Comparison of ENCODE assay signal across 16 cellular contexts in the genomic region with DNA sequence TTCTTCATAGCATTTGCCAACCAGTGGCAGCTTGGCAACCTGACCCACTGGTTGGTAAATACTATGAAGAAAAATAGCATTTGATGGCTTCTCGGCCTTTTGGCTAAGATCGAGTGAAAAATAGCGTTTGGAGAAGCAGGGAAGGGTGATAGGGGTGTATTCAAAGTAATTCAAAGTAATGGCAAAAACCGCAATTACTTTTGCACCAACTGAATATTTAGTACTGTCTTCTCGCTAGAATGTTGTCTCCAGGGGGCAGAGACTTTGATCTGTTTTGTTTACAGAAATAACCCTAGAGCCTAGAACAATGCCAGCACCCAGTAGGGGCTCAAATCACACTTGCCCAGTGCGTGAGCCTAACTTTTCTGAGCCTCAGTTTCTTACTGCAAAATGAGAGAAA.
DNase-seq lines count a peak whose midpoint lies in the region; ATAC-seq, FAIRE-seq and TF ChIP-seq lines count a peak whose summit lies in the region.
"Had no signal": no experiment of that assay in that cellular context is flagged by ENCODE, and none has a peak within 500 bp of the region (broad histone marks: within the 10 kb centered on the region; RNA-seq: fewer than 3 reads in every experiment).

No MANE protein-coding gene starts in this region.

- FAIRE-seq in HepG2 (lab: Jason Lieb, UNC) (no peak), GM12891 (lab: Jason Lieb, UNC) (no peak)
- FAIRE-seq: A204.1 had no signal

- no peak overlapping the region for H3K27ac Mint-ChIP-seq in glutamatergic neuron (ENCODE audit: unreplicated experiment)
- H3K27ac Mint-ChIP-seq: CD14-positive monocyte had no signal

- no peaks in the 10 kb centered on the region for H4K20me1 ChIP-seq in HepG2 (ENCODE audit: insufficient read depth, low read length)

- BruUV-seq in HepG2 (replicated peaks; lab: Mats Ljungman, UMichigan): no TSS peak

- H3K23ac ChIP-seq in mesenchymal stem cell (ENCODE audit: low read length in 2 of 2): no peak overlapping the region

- ATAC-seq in HepG2 (no peak), right lobe of liver (no peak), HG02763 (IDR thresholded peaks at IDR 0.05; ENCODE audit: unreplicated experiment) (no peak)

- H3K4me1 Mint-ChIP-seq in glutamatergic neuron (ENCODE audit: low read depth, unreplicated experiment): no peaks in the 10 kb centered on the region

- H3K4ac ChIP-seq in mesenchymal stem cell (ENCODE audit: low read depth in 1 of 2, low read length in 2 of 2): no peak overlapping the region

- H3K4me1 ChIP-seq in HepG2 (ENCODE audit: insufficient read depth, low read length) (peaks cover 13% of the 10 kb centered on the region), right lobe of liver (no peaks in the 10 kb centered on the region), mesenchymal stem cell (ENCODE audit: control insufficient read depth, insufficient read depth, low read depth, low read length) (peaks cover 4% of the 10 kb centered on the region), tibial nerve (peaks cover 0 to 14% (median 0%) of the 10 kb centered on the region in 4 donors)

- no peak overlapping the region for H3K27ac ChIP-seq in HepG2 (ENCODE audit: extremely low read length, insufficient read depth, low read length)
- no peak overlapping the region for H3K27ac ChIP-seq in right lobe of liver
- no peak overlapping the region for H3K27ac ChIP-seq in mesenchymal stem cell (ENCODE audit: low read length, poor library complexity, severe bottlenecking)
- H3K27ac ChIP-seq in tibial nerve: no peak overlapping the region
- H3K27ac ChIP-seq: HL-60, KMS-11 had no signal

- no peak overlapping the region for H4K8ac ChIP-seq in mesenchymal stem cell (ENCODE audit: low read length)

- TF ChIP-seq POLR2A in HepG2 (IDR thresholded peaks at IDR 0.05; ENCODE audit: insufficient read depth in 1 of 2, low read depth in 2 of 2, low read length in 2 of 2) (no peak), right lobe of liver (IDR thresholded peaks at IDR 0.05) (no peak), tibial nerve (IDR thresholded peaks at IDR 0.05) (no peak), GM12891 (IDR thresholded peaks at IDR 0.05; ENCODE audit: low read depth, low read length) (no peak)

- TF ChIP-seq EP300 in HepG2 (IDR thresholded peaks at IDR 0.05; ENCODE audit: low read depth in 2 of 2, low read length in 2 of 2) (no peak), HepG2 (CRISPR knock-in tag; IDR thresholded peaks at IDR 0.05; ENCODE audit: borderline replicate concordance) (no peak), tibial nerve (IDR thresholded peaks at IDR 0.05) (no peak)

- no peak overlapping the region for H3K9ac ChIP-seq in HepG2 (ENCODE audit: insufficient read depth, low read depth, low read length)
- H3K9ac ChIP-seq in mesenchymal stem cell (ENCODE audit: low read length): peak overlapping the region; percentile 68
- H3K9ac ChIP-seq: KMS-11 had no signal

- H3K18ac ChIP-seq in mesenchymal stem cell (ENCODE audit: low read depth in 1 of 2, low read length in 2 of 2): no peak overlapping the region

- H3K79me2 ChIP-seq in HepG2 (ENCODE audit: insufficient read depth, low read length): no peaks in the 10 kb centered on the region

- H2BK12ac ChIP-seq in mesenchymal stem cell (ENCODE audit: low read length in 2 of 2): no peak overlapping the region

- H3K27me3 ChIP-seq in HepG2 (ENCODE audit: control insufficient read depth in 1 of 2, insufficient read depth in 2 of 2, low read length in 2 of 2) (peaks cover 4 to 42% of the 10 kb centered on the region in 2 experiments; a peak in 4 of 5 replicates), right lobe of liver (no peaks in the 10 kb centered on the region), mesenchymal stem cell (ENCODE audit: control insufficient read depth in 1 of 2, insufficient read depth in 1 of 2, low read length in 2 of 2) (peaks cover 0 to 17% of the 10 kb centered on the region in 2 experiments), tibial nerve (no peaks in the 10 kb centered on the region)

- no peak overlapping the region for H3K4me2 ChIP-seq in HepG2 (ENCODE audit: low read depth, low read length)
- H3K4me2 ChIP-seq in mesenchymal stem cell (ENCODE audit: low read length, poor library complexity, severe bottlenecking): no peak overlapping the region
- H3K4me2 ChIP-seq: KMS-11 had no signal

- CTCF ChIA-PET in HepG2 (lab: Yijun Ruan, JAX; ENCODE audit: low intra/inter-chr PET ratio, low total read pairs): interaction anchor here (1.7 kb wide), 1 partner anchor 18 kb away, joined by 15 read pairs; no protein-coding TSS in a partner anchor

- no peak overlapping the region for H2BK15ac ChIP-seq in mesenchymal stem cell (ENCODE audit: low read depth, poor library complexity, severe bottlenecking)

- H3K27me3 Mint-ChIP-seq in glutamatergic neuron (ENCODE audit: unreplicated experiment): peaks cover under 1% of the 10 kb centered on the region

- H3K9me3 ChIP-seq in HepG2 (ENCODE audit: low read length): no peaks in the 10 kb centered on the region
- no peaks in the 10 kb centered on the region for H3K9me3 ChIP-seq in right lobe of liver
- no peaks in the 10 kb centered on the region for H3K9me3 ChIP-seq in mesenchymal stem cell (ENCODE audit: control insufficient read depth, low read length)
- H3K9me3 ChIP-seq in tibial nerve: no peaks in the 10 kb centered on the region

- 7% methylated on average over 6 of the region's 6 CpGs for WGBS in HepG2 (ENCODE audit: low lambda C conversion rate)
- WGBS in right lobe of liver (ENCODE audit: insufficient coverage, low coverage, low lambda C conversion rate, missing lambda C conversion rate): 48% methylated on average over 6 of the region's 6 CpGs
- WGBS in mesenchymal stem cell: 73% methylated on average over 6 of the region's 6 CpGs
- 78 to 80% methylated on average over 6 of the region's 6 CpGs for whole genome bisulfite sequencing in tibial nerve, 2 donors

- no peak overlapping the region for H3K4me3 Mint-ChIP-seq in glutamatergic neuron (ENCODE audit: unreplicated experiment)
- H3K4me3 Mint-ChIP-seq: CD14-positive monocyte had no signal

- intact Hi-C loops in HepG2 (cut with micrococcal nuclease; ENCODE audit: unreplicated experiment): no loop called here
- intact Hi-C loops in right lobe of liver (cut with DNase I): no loop called here

- H3K4me3 ChIP-seq in HepG2 (replicated peaks in 1 of 3; ENCODE audit: insufficient read depth in 1 of 3, low read depth in 2 of 3, low read length in 3 of 3): no peak overlapping the region
- no peak overlapping the region for H3K4me3 ChIP-seq in right lobe of liver
- H3K4me3 ChIP-seq in astrocyte of the spinal cord (ENCODE audit: low read depth, low read length): no peak overlapping the region
- H3K4me3 ChIP-seq in mesenchymal stem cell (ENCODE audit: insufficient read depth in 1 of 2, low read depth in 1 of 2, low read length in 2 of 2): no peak overlapping the region
- H3K4me3 ChIP-seq in tibial nerve: no peak overlapping the region

- no peak overlapping the region for H2BK5ac ChIP-seq in mesenchymal stem cell (ENCODE audit: low read depth, low read length, poor library complexity, severe bottlenecking)

- DNase-seq in HepG2 (ENCODE audit: low spot score) (no peak), right lobe of liver (no peak), astrocyte of the spinal cord (ENCODE audit: low read depth, low spot score) (peak; percentile 22), mesenchymal stem cell (no peak), tibial nerve (ENCODE audit: low spot score in 2 of 2) (no peak), GM12891 (ENCODE audit: insufficient read length, low spot score) (no peak), glutamatergic neuron (no peak)
- DNase-seq: COR-L47, MM.1S, NCI-H2029, NCI-H510A had no signal

- no peak overlapping the region for H3K14ac ChIP-seq in mesenchymal stem cell (ENCODE audit: low read length in 2 of 2)

- H2AK5ac ChIP-seq in mesenchymal stem cell (ENCODE audit: low read length, severe bottlenecking): no peak overlapping the region

- TF ChIP-seq CTCF in HepG2 (CRISPR knock-in tag; IDR thresholded peaks at IDR 0.05): no peak
- no peak for TF ChIP-seq CTCF in right lobe of liver (IDR thresholded peaks at IDR 0.05)
- TF ChIP-seq CTCF in astrocyte of the spinal cord (IDR thresholded peaks at IDR 0.05; ENCODE audit: low read depth, low read length): no peak
- TF ChIP-seq CTCF in tibial nerve (IDR thresholded peaks at IDR 0.05): no peak
- TF ChIP-seq CTCF in glutamatergic neuron (IDR thresholded peaks at IDR 0.05; ENCODE audit: partially characterized antibody, unreplicated experiment): no peak

- H4K91ac ChIP-seq in mesenchymal stem cell (ENCODE audit: low read length): no peak overlapping the region

- no peak for TF ChIP-seq RAD21 in HepG2 (CRISPR knock-in tag; IDR thresholded peaks at IDR 0.05)

- in situ Hi-C loops in HepG2 (cut with HindIII; ENCODE audit: extremely low pct_ligation_motif_present, low pct_unique_long_range_greater_than_20kb): no loop called here
- in situ Hi-C loops in astrocyte of the spinal cord (cut with HindIII; ENCODE audit: low sequenced_read_pairs): no loop called here

- H3K79me1 ChIP-seq in mesenchymal stem cell (replicated peaks; ENCODE audit: low read length, poor library complexity, severe bottlenecking): no peaks in the 10 kb centered on the region

- no peak overlapping the region for H2AFZ ChIP-seq in HepG2 (ENCODE audit: low read length)
- no peak overlapping the region for H2AFZ ChIP-seq in mesenchymal stem cell (ENCODE audit: low read depth, low read length)

- H3K36me3 Mint-ChIP-seq in glutamatergic neuron (ENCODE audit: unreplicated experiment): peaks cover 5% of the 10 kb centered on the region
- H3K36me3 Mint-ChIP-seq: CD14-positive monocyte had no signal

- POLR2A ChIA-PET in HepG2 (lab: Yijun Ruan, JAX): no interaction called here

- no peaks in the 10 kb centered on the region for H3K9me3 Mint-ChIP-seq in glutamatergic neuron (ENCODE audit: unreplicated experiment)

- no peak overlapping the region for H2BK120ac ChIP-seq in mesenchymal stem cell (ENCODE audit: low read depth, low read length)

- H3K36me3 ChIP-seq in HepG2 (replicated peaks in 1 of 2; ENCODE audit: control insufficient read depth in 1 of 2, insufficient read depth in 2 of 2, low read length in 2 of 2) (no peaks in the 10 kb centered on the region), right lobe of liver (no peaks in the 10 kb centered on the region), mesenchymal stem cell (ENCODE audit: control insufficient read depth in 1 of 2, insufficient read depth in 2 of 2, low read depth in 1 of 2, low read length in 2 of 2) (no peaks in the 10 kb centered on the region), tibial nerve (no peaks in the 10 kb centered on the region)

TF ChIP-seq in GM12891, 5 proteins besides CTCF, POLR2A, EP300 and RAD21:
- TF ChIP-seq SPI1 (IDR thresholded peaks at IDR 0.05; ENCODE audit: low read depth, low read length) (no peak), POU2F2 (IDR thresholded peaks at IDR 0.05; ENCODE audit: low read depth, low read length) (no peak), TAF1 (IDR thresholded peaks at IDR 0.05; ENCODE audit: low read depth, low read length) (no peak), POLR2AphosphoS5 (IDR thresholded peaks at IDR 0.05; ENCODE audit: low read depth, low read length) (no peak), PAX5 (IDR thresholded peaks at IDR 0.05; ENCODE audit: insufficient read depth, low read length, severe bottlenecking) (no peak)
